25 cellular contexts compared by ENCODE assay signal in genomic region chr21:35349378-35350080, GRCh38.
DNase-seq lines count a peak whose midpoint lies in the region; ATAC-seq and TF ChIP-seq lines count a peak whose summit lies in the region.
"Had no signal": no experiment of that assay in that cellular context is flagged by ENCODE, and none has a peak within 500 bp of the region (broad histone marks: within the 10 kb centered on the region; RNA-seq: fewer than 3 reads in every experiment).

No MANE protein-coding gene starts in this region.

- TF ChIP-seq CTCF in BJ (IDR thresholded peaks at IDR 0.05; ENCODE audit: insufficient read depth, low read depth, low read length) (no peak), fibroblast of lung (conservative IDR thresholded peaks at IDR 0.05 in 1 of 2, IDR thresholded peaks at IDR 0.05 in 1 of 2; ENCODE audit: low read depth in 1 of 2, low read length in 2 of 2) (no peak), prostate gland (IDR thresholded peaks at IDR 0.05) (no peak)

- H3K27ac ChIP-seq in fibroblast of lung (ENCODE audit: insufficient read depth, low read length) (no peak overlapping the region), prostate gland (no peak overlapping the region)
- H3K27ac ChIP-seq: heart right ventricle had no signal

- POLR2A ChIA-PET in BJ (lab: Charles Lee), result no interaction called here

- H3K4me1 ChIP-seq in fibroblast of lung (ENCODE audit: control insufficient read depth, extremely low read depth, insufficient read depth, low read length) (no peaks in the 10 kb centered on the region), prostate gland (replicated peaks) (no peaks in the 10 kb centered on the region)
- H3K4me1 ChIP-seq: breast epithelium, heart right ventricle had no signal

- no peaks in the 10 kb centered on the region for H3K79me2 ChIP-seq in fibroblast of lung (ENCODE audit: control insufficient read depth, insufficient read depth, low read length)

- intact Hi-C loops in prostate gland (cut with DNase I), result no loop called here

- TF ChIP-seq POLR2A in prostate gland (IDR thresholded peaks at IDR 0.05), result no peak

- CTCF ChIA-PET in BJ (lab: Yijun Ruan, JAX), result no interaction called here

- H3K27me3 ChIP-seq in BJ (ENCODE audit: control insufficient read depth, insufficient read depth, low read length), result no peaks in the 10 kb centered on the region
- no peaks in the 10 kb centered on the region for H3K27me3 ChIP-seq in fibroblast of lung (ENCODE audit: control insufficient read depth, insufficient read depth, low read length)
- H3K27me3 ChIP-seq in prostate gland (replicated peaks; ENCODE audit: insufficient read depth), result no peaks in the 10 kb centered on the region
- H3K27me3 ChIP-seq: breast epithelium had no signal

- DNase-seq in BJ (ENCODE audit: low read depth) (peak; percentile 13), NCI-H460 (ENCODE audit: extremely low read depth, low read depth) (peak; percentile 15), fibroblast of lung (ENCODE audit: low read depth in 2 of 2) (peak; percentile 83 to 92), prostate gland (ENCODE audit: low spot score) (peak; percentile 15), cerebellar cortex (ENCODE audit: low spot score) (no peak)
- DNase-seq: activated CD4-positive, alpha-beta T cell treated with anti-CD3 and anti-CD28 coated beads for 36 hours; activated CD8-positive, alpha-beta memory T cell treated with anti-CD3 and anti-CD28 coated beads for 24 hours; activated T-cell treated with anti-CD3 and anti-CD28 coated beads, Interleukin-2, amount 50 U/mL, for 1 hour; CD4-positive, alpha-beta T cell; DMS 273 treated with DMSO at 0.1 percent for 48 hours; heart right ventricle; Karpas-422; left colon; mesenchymal stem cell; NCI-H1048; NCI-H187 treated with DMSO at 0.1 percent for 48 hours; NCI-H69; nucleus accumbens; SK-N-SH; stimulated activated CD4-positive, alpha-beta T cell treated with anti-CD3 and anti-CD28 coated beads, Interleukin-2, amount 100 ng/mL, for 48 hours; T-helper 17 cell had no signal

- H3K9me3 ChIP-seq in fibroblast of lung (ENCODE audit: control insufficient read depth, insufficient read depth, low read depth, low read length) (no peaks in the 10 kb centered on the region), prostate gland (no peaks in the 10 kb centered on the region)
- H3K9me3 ChIP-seq: breast epithelium, heart right ventricle, SK-N-SH had no signal

- ATAC-seq in GM19328 (IDR thresholded peaks at IDR 0.05; ENCODE audit: unreplicated experiment) (no peak), HG03175 (IDR thresholded peaks at IDR 0.05; ENCODE audit: unreplicated experiment) (no peak)
- ATAC-seq: activated CD4-positive, alpha-beta T cell treated with anti-CD3 and anti-CD28 coated beads for 36 hours; heart right ventricle; left colon; stimulated activated effector memory CD8-positive, alpha-beta T cell treated with anti-CD3 and anti-CD28 coated beads, Interleukin-12 subunit alpha, Interleukin-12 subunit beta, amount 100 ng/mL, for 72 hours; T-helper 17 cell had no signal

- no peak overlapping the region for H2AFZ ChIP-seq in fibroblast of lung (ENCODE audit: low read length)

- WGBS in prostate gland, result 47% methylated on average over 9 of the region's 9 CpGs

- H3K4me3 ChIP-seq in BJ (ENCODE audit: low read depth, low read length), result no peak overlapping the region
- H3K4me3 ChIP-seq in fibroblast of lung (replicated peaks in 1 of 4; ENCODE audit: control extremely low read depth in 1 of 4, insufficient read depth in 1 of 4, low read depth in 3 of 4, low read length in 4 of 4), result no peak overlapping the region
- no peak overlapping the region for H3K4me3 ChIP-seq in prostate gland
- H3K4me3 ChIP-seq: breast epithelium, heart right ventricle had no signal

- no peaks in the 10 kb centered on the region for H4K20me1 ChIP-seq in fibroblast of lung (ENCODE audit: control insufficient read depth, extremely low read depth, insufficient read depth, low read length)

- H3K9ac ChIP-seq in fibroblast of lung (ENCODE audit: insufficient read depth, low read length), result no peak overlapping the region
- H3K9ac ChIP-seq: SK-N-SH had no signal

- no peak overlapping the region for H3K4me2 ChIP-seq in fibroblast of lung (ENCODE audit: extremely low read depth, insufficient read depth, low read length)
- H3K4me2 ChIP-seq: SK-N-SH had no signal

- H3K36me3 ChIP-seq in BJ (ENCODE audit: control insufficient read depth, insufficient read depth, low read length) (no peaks in the 10 kb centered on the region), fibroblast of lung (ENCODE audit: control insufficient read depth, insufficient read depth, low read length) (no peaks in the 10 kb centered on the region), prostate gland (no peaks in the 10 kb centered on the region)
- H3K36me3 ChIP-seq: breast epithelium, heart right ventricle had no signal
